ENCODE assay signal across 8 cellular contexts in genomic region chr20:40945754-40946451, GRCh38.
DNase-seq lines count a peak whose midpoint lies in the region; ATAC-seq lines count a peak whose summit lies in the region.

No MANE protein-coding gene starts in this region.

- WGBS in mesendoderm (ENCODE audit: extremely low coverage, insufficient coverage, low lambda C conversion rate) = no CpG with 5 or more reads among the region's 12 CpGs

- H3K27ac ChIP-seq in mesendoderm (ENCODE audit: low read depth, low read length) = no peak overlapping the region

- H2AK5ac ChIP-seq in mesendoderm (ENCODE audit: low read length) = no peak overlapping the region

- H3K4me3 ChIP-seq in mesendoderm (ENCODE audit: low read length) = no peak overlapping the region

- no peaks in the 10 kb centered on the region for H3K27me3 ChIP-seq in mesendoderm (ENCODE audit: insufficient read depth, low read length, poor library complexity)

- ATAC-seq in GM21529 (IDR thresholded peaks at IDR 0.05; ENCODE audit: unreplicated experiment) (peak; percentile 43), HG02852 (IDR thresholded peaks at IDR 0.05; ENCODE audit: unreplicated experiment) (no peak), GM21717 (IDR thresholded peaks at IDR 0.05; ENCODE audit: unreplicated experiment) (no peak)

- H3K79me1 ChIP-seq in mesendoderm (ENCODE audit: low read length) = no peaks in the 10 kb centered on the region

- no peak overlapping the region for H3K23ac ChIP-seq in mesendoderm (ENCODE audit: low read length)

- H3K79me2 ChIP-seq in mesendoderm (ENCODE audit: control insufficient read depth, insufficient read depth, low read length) = no peaks in the 10 kb centered on the region

- no peak overlapping the region for H3K18ac ChIP-seq in mesendoderm (ENCODE audit: low read length)

- H2BK15ac ChIP-seq in mesendoderm (replicated peaks; ENCODE audit: low read depth) = no peak overlapping the region

- no peak overlapping the region for H3K4me2 ChIP-seq in mesendoderm (ENCODE audit: low read length)

- H3K4ac ChIP-seq in mesendoderm (ENCODE audit: low read depth, low read length) = no peak overlapping the region

- H2BK120ac ChIP-seq in mesendoderm (ENCODE audit: low read depth, low read length) = no peak overlapping the region

- no peak overlapping the region for H3K56ac ChIP-seq in mesendoderm (ENCODE audit: low read length)

- DNase-seq in AG20443 (ENCODE audit: low spot score) (peak; percentile 82), NOMO-1 treated with dmso at 0.1 percent for 144 hours (lab: John Stamatoyannopoulos, UW; ENCODE audit: unreplicated experiment) (peak; percentile 47), ecto neural progenitor cell (ENCODE audit: low spot score) (peak; percentile 80), mesendoderm (peak; percentile 86)
- DNase-seq in activated T-cell treated with anti-CD3 and anti-CD28 coated beads, Interleukin-2, amount 50 U/mL, for 1 hour = no peak

- H4K5ac ChIP-seq in mesendoderm (ENCODE audit: low read length) = no peak overlapping the region

- H2BK5ac ChIP-seq in mesendoderm (ENCODE audit: low read length) = no peak overlapping the region

- H3K9ac ChIP-seq in mesendoderm (ENCODE audit: low read length) = no peak overlapping the region

- no peak overlapping the region for H4K8ac ChIP-seq in mesendoderm (ENCODE audit: low read depth, low read length)

- no peaks in the 10 kb centered on the region for H3K4me1 ChIP-seq in mesendoderm (ENCODE audit: control insufficient read depth, low read depth, low read length)

- no peaks in the 10 kb centered on the region for H3K36me3 ChIP-seq in mesendoderm (ENCODE audit: control insufficient read depth, insufficient read depth, low read length)
